In genomic region chr1:164841723-164842465, GRCh38 we compare ENCODE assay signal across 26 cellular contexts.
"Had no signal": no experiment of that assay in that cellular context is flagged by ENCODE, and none has a peak within 500 bp of the region (broad histone marks: within the 10 kb centered on the region; RNA-seq: fewer than 3 reads in every experiment).

No MANE protein-coding gene starts in this region.

- H3K36me3 Mint-ChIP-seq: activated naive CD4-positive, alpha-beta T cell treated with anti-CD3 and anti-CD28 coated beads, Interleukin-2, amount 50 U/mL, for 24 hours; memory B cell; natural killer cell; stimulated activated effector memory CD8-positive, alpha-beta T cell treated with anti-CD3 and anti-CD28 coated beads, Interleukin-12 subunit alpha, Interleukin-12 subunit beta, amount 100 ng/mL, for 72 hours had no signal

- H3K4me3 Mint-ChIP-seq: activated naive CD4-positive, alpha-beta T cell treated with anti-CD3 and anti-CD28 coated beads, Interleukin-2, amount 50 U/mL, for 24 hours; activated T-cell treated with anti-CD3 and anti-CD28 coated beads, Interleukin-2, amount 50 U/mL, for 72 hours; memory B cell; natural killer cell; stimulated activated effector memory CD8-positive, alpha-beta T cell treated with anti-CD3 and anti-CD28 coated beads, Interleukin-12 subunit alpha, Interleukin-12 subunit beta, amount 100 ng/mL, for 72 hours; T-helper 1 cell treated with Interleukin-12 subunit alpha and Interleukin-12 subunit beta and Interleukin-4 antibody, amounts not matched to agents 30 μg/mL and 1 μg/mL, for 36 hours; type B pancreatic cell had no signal

- H3K27me3 Mint-ChIP-seq: activated naive CD4-positive, alpha-beta T cell treated with anti-CD3 and anti-CD28 coated beads, Interleukin-2, amount 50 U/mL, for 24 hours; type B pancreatic cell had no signal

- H3K4me1 ChIP-seq: ascending aorta, breast epithelium, left lung, SJCRH30 had no signal

- H3K27me3 ChIP-seq: ascending aorta, breast epithelium, esophagus squamous epithelium, left lung, SJCRH30, stomach had no signal

- H3K27ac ChIP-seq: ascending aorta, breast epithelium, esophagus squamous epithelium, left lung, psoas muscle, SJCRH30, stomach, VCaP had no signal

- H3K27ac Mint-ChIP-seq: activated naive CD4-positive, alpha-beta T cell treated with anti-CD3 and anti-CD28 coated beads, Interleukin-2, amount 50 U/mL, for 24 hours; activated T-cell treated with anti-CD3 and anti-CD28 coated beads, Interleukin-2, amount 50 U/mL, for 72 hours; memory B cell; natural killer cell; stimulated activated effector memory CD8-positive, alpha-beta T cell treated with anti-CD3 and anti-CD28 coated beads, Interleukin-12 subunit alpha, Interleukin-12 subunit beta, amount 100 ng/mL, for 72 hours; T-helper 1 cell treated with Interleukin-12 subunit alpha and Interleukin-12 subunit beta and Interleukin-4 antibody, amounts not matched to agents 30 μg/mL and 1 μg/mL, for 36 hours had no signal

- DNase-seq: activated CD4-positive, alpha-beta T cell treated with anti-CD3 and anti-CD28 coated beads for 1 hour; activated CD8-positive, alpha-beta memory T cell treated with anti-CD3 and anti-CD28 coated beads for 24 hours; activated gamma-delta T cell; activated T-cell treated with anti-CD3 and anti-CD28 coated beads, Interleukin-2, amount 50 U/mL, for 72 hours; cerebellar nuclear complex; cortex of kidney; effector CD8-positive, alpha-beta T cell; esophagus squamous epithelium; hippocampal formation; islet precursor cell; left lung; natural killer cell; psoas muscle; SJCRH30; stimulated activated CD4-positive, alpha-beta T cell treated with anti-CD3 and anti-CD28 coated beads, Interleukin-4, amount 100 ng/mL, for 1 hour; stomach had no signal

- H3K4me1 Mint-ChIP-seq: activated naive CD4-positive, alpha-beta T cell treated with anti-CD3 and anti-CD28 coated beads, Interleukin-2, amount 50 U/mL, for 24 hours; memory B cell; natural killer cell; stimulated activated effector memory CD8-positive, alpha-beta T cell treated with anti-CD3 and anti-CD28 coated beads, Interleukin-12 subunit alpha, Interleukin-12 subunit beta, amount 100 ng/mL, for 72 hours had no signal

- ATAC-seq: activated T-cell treated with anti-CD3 and anti-CD28 coated beads, Interleukin-2, amount 50 U/mL, for 72 hours; left lung; natural killer cell; psoas muscle; sciatic nerve; stimulated activated effector memory CD8-positive, alpha-beta T cell treated with anti-CD3 and anti-CD28 coated beads, Interleukin-12 subunit alpha, Interleukin-12 subunit beta, amount 100 ng/mL, for 72 hours had no signal

- H3K36me3 ChIP-seq: SJCRH30 had no signal

- H3K9me3 Mint-ChIP-seq: activated naive CD4-positive, alpha-beta T cell treated with anti-CD3 and anti-CD28 coated beads, Interleukin-2, amount 50 U/mL, for 24 hours; activated T-cell treated with anti-CD3 and anti-CD28 coated beads, Interleukin-2, amount 50 U/mL, for 72 hours; natural killer cell; T-helper 1 cell treated with Interleukin-12 subunit alpha and Interleukin-12 subunit beta and Interleukin-4 antibody, amounts not matched to agents 30 μg/mL and 1 μg/mL, for 36 hours; type B pancreatic cell had no signal

- H3K4me3 ChIP-seq: ascending aorta, breast epithelium, esophagus squamous epithelium, left lung, psoas muscle, SJCRH30, smooth muscle cell, stomach had no signal
